ENCODE assay signal across 19 cellular contexts in genomic region chr12:11598900-11599299, GRCh38. TPM values are rescaled to one million over a fixed set of nuclear protein-coding genes. Genes with fewer than 3 reads are reported as not detected.
DNase-seq lines count a peak whose midpoint lies in the region; ATAC-seq, FAIRE-seq and TF ChIP-seq lines count a peak whose summit lies in the region.
"Had no signal": no experiment of that assay in that cellular context is flagged by ENCODE, and none has a peak within 500 bp of the region (broad histone marks: within the 10 kb centered on the region; RNA-seq: fewer than 3 reads in every experiment).

No MANE protein-coding gene starts in this region.

- H3K4me1 ChIP-seq in IMR-90 (ENCODE audit: control insufficient read depth, insufficient read depth, low read length): no peaks in the 10 kb centered on the region; the same call in 1 of the 2 replicates
- H3K4me1 ChIP-seq in HepG2 (ENCODE audit: insufficient read depth, low read length): no peaks in the 10 kb centered on the region
- H3K4me1 ChIP-seq in trophoblast cell (ENCODE audit: control insufficient read depth in 1 of 2, insufficient read depth in 2 of 2, low read length in 2 of 2): no peaks in the 10 kb centered on the region
- no peaks in the 10 kb centered on the region for H3K4me1 ChIP-seq in colonic mucosa
- H3K4me1 ChIP-seq: A549, Caco-2 had no signal

- H2BK5ac ChIP-seq in IMR-90 (ENCODE audit: low read depth, low read length, poor library complexity, severe bottlenecking): no peak overlapping the region
- H2BK5ac ChIP-seq in trophoblast cell (ENCODE audit: low read depth, low read length, poor library complexity): no peak overlapping the region

- peaks cover 0 to 3% (median 1%) of the 10 kb centered on the region in 4 donors for H3K4me1 Mint-ChIP-seq in naive thymus-derived CD8-positive, alpha-beta T cell

- H3K27ac ChIP-seq in IMR-90 (ENCODE audit: insufficient read depth, low read length) (no peak overlapping the region), HepG2 (ENCODE audit: extremely low read length, insufficient read depth, low read length) (no peak overlapping the region), trophoblast cell (ENCODE audit: low read depth, low read length) (no peak overlapping the region), colonic mucosa (no peak overlapping the region)
- H3K27ac ChIP-seq: A549 had no signal

- H3K18ac ChIP-seq in IMR-90 (ENCODE audit: low read depth, low read length) (no peak overlapping the region), trophoblast cell (ENCODE audit: low read length) (no peak overlapping the region)

- no peak overlapping the region for H3K4me2 ChIP-seq in IMR-90 (ENCODE audit: low read depth, low read length)
- H3K4me2 ChIP-seq in HepG2 (ENCODE audit: low read depth, low read length): no peak overlapping the region
- no peak overlapping the region for H3K4me2 ChIP-seq in trophoblast cell (ENCODE audit: low read length)
- H3K4me2 ChIP-seq: A549 had no signal

- no peak for DNase-seq in IMR-90
- no peak for DNase-seq in HepG2 (ENCODE audit: low spot score)
- DNase-seq in trophoblast cell: no peak
- no peak for DNase-seq in colonic mucosa
- DNase-seq in naive thymus-derived CD8-positive, alpha-beta T cell: no peak
- DNase-seq: 8988T; C1 segment of cervical spinal cord; Caco-2; CD4-positive, alpha-beta memory T cell; DMS79; EL; GDM1; GOT3; H7; HCEC 1CT had no signal

- BruUV-seq in IMR-90 (replicated peaks; lab: Mats Ljungman, UMichigan) (no TSS peak), HepG2 (replicated peaks; lab: Mats Ljungman, UMichigan) (no TSS peak)

- TF ChIP-seq POLR2A in IMR-90 (IDR thresholded peaks at IDR 0.05; ENCODE audit: low read depth, low read length): no peak
- no peak for TF ChIP-seq POLR2A in HepG2 (IDR thresholded peaks at IDR 0.05; ENCODE audit: insufficient read depth in 1 of 2, low read depth in 2 of 2, low read length in 2 of 2)

- H3K23ac ChIP-seq in IMR-90 (ENCODE audit: low read depth, low read length) (no peak overlapping the region), trophoblast cell (ENCODE audit: low read length) (peak overlapping the region; percentile 34)

- no peak overlapping the region for H2AFZ ChIP-seq in IMR-90 (replicated peaks; ENCODE audit: low read length, poor library complexity)
- H2AFZ ChIP-seq in HepG2 (ENCODE audit: low read length): no peak overlapping the region
- H2AFZ ChIP-seq in trophoblast cell (ENCODE audit: insufficient read depth, low read length, poor library complexity): no peak overlapping the region

- H3K79me2 ChIP-seq in HepG2 (ENCODE audit: insufficient read depth, low read length) (no peaks in the 10 kb centered on the region), trophoblast cell (ENCODE audit: control insufficient read depth, insufficient read depth, low read length, poor library complexity) (no peaks in the 10 kb centered on the region)

- H4K8ac ChIP-seq in IMR-90 (ENCODE audit: low read depth in 2 of 2, low read length in 2 of 2) (no peak overlapping the region), trophoblast cell (ENCODE audit: low read depth, low read length) (no peak overlapping the region)

- H3K36me3 Mint-ChIP-seq in naive thymus-derived CD8-positive, alpha-beta T cell: no peaks in the 10 kb centered on the region
- H3K36me3 Mint-ChIP-seq: CD4-positive, alpha-beta memory T cell had no signal

- H3K4me3 Mint-ChIP-seq in naive thymus-derived CD8-positive, alpha-beta T cell: no peak overlapping the region
- H3K4me3 Mint-ChIP-seq: CD4-positive, alpha-beta memory T cell had no signal

- no peak overlapping the region for H3K4ac ChIP-seq in IMR-90 (ENCODE audit: low read depth, low read length)
- H3K4ac ChIP-seq in trophoblast cell (ENCODE audit: low read depth, low read length): no peak overlapping the region

- H3K27me3 Mint-ChIP-seq in naive thymus-derived CD8-positive, alpha-beta T cell: no peaks in the 10 kb centered on the region

- H4K20me1 ChIP-seq in IMR-90 (ENCODE audit: insufficient read depth, low read length) (no peaks in the 10 kb centered on the region), HepG2 (ENCODE audit: insufficient read depth, low read length) (no peaks in the 10 kb centered on the region)

- H3K36me3 ChIP-seq in IMR-90 (ENCODE audit: control insufficient read depth, insufficient read depth, low read length): no peaks in the 10 kb centered on the region
- no peaks in the 10 kb centered on the region for H3K36me3 ChIP-seq in HepG2 (replicated peaks in 1 of 2; ENCODE audit: control insufficient read depth in 1 of 2, insufficient read depth in 2 of 2, low read length in 2 of 2)
- no peaks in the 10 kb centered on the region for H3K36me3 ChIP-seq in trophoblast cell (ENCODE audit: control insufficient read depth in 1 of 2, insufficient read depth in 2 of 2, low read length in 2 of 2)
- no peaks in the 10 kb centered on the region for H3K36me3 ChIP-seq in colonic mucosa

- H3K9me3 ChIP-seq in IMR-90 (ENCODE audit: control insufficient read depth, insufficient read depth, low read length): no peaks in the 10 kb centered on the region
- H3K9me3 ChIP-seq in HepG2 (ENCODE audit: low read length): no peaks in the 10 kb centered on the region
- H3K9me3 ChIP-seq in trophoblast cell (ENCODE audit: insufficient read depth, low read depth, low read length): no peaks in the 10 kb centered on the region
- no peaks in the 10 kb centered on the region for H3K9me3 ChIP-seq in colonic mucosa
- H3K9me3 ChIP-seq: A549, Caco-2 had no signal

- no peak overlapping the region for H3K9ac ChIP-seq in IMR-90 (ENCODE audit: low read depth, low read length)
- H3K9ac ChIP-seq in HepG2 (ENCODE audit: insufficient read depth, low read depth, low read length): no peak overlapping the region
- no peak overlapping the region for H3K9ac ChIP-seq in trophoblast cell (ENCODE audit: low read length)
- no peak overlapping the region for H3K9ac ChIP-seq in colonic mucosa (ENCODE audit: low read depth in 2 of 2, low read length in 2 of 2)

- in situ Hi-C loops in IMR-90 (cut with MboI; ENCODE audit: low sequenced_read_pairs) (no loop called here), HepG2 (cut with HindIII; ENCODE audit: extremely low pct_ligation_motif_present, low pct_unique_long_range_greater_than_20kb) (no loop called here)

- no peak overlapping the region for H3K14ac ChIP-seq in IMR-90 (replicated peaks; ENCODE audit: low read depth, low read length)
- no peak overlapping the region for H3K14ac ChIP-seq in trophoblast cell (ENCODE audit: low read length)

- H4K5ac ChIP-seq in IMR-90 (ENCODE audit: low read depth, low read length): no peak overlapping the region

- no peak overlapping the region for H2BK15ac ChIP-seq in IMR-90 (ENCODE audit: low read depth, low read length)

- no peak overlapping the region for H3K56ac ChIP-seq in IMR-90 (ENCODE audit: extremely low read depth, insufficient read depth, low read length)

- no peak overlapping the region for H2BK20ac ChIP-seq in IMR-90 (ENCODE audit: low read depth, low read length)

- dilution Hi-C loops in IMR-90 (cut with HindIII; ENCODE audit: low sequenced_read_pairs, unreplicated experiment): no loop called here

- TF ChIP-seq CTCF in IMR-90 (conservative IDR thresholded peaks at IDR 0.05; ENCODE audit: low read depth, low read length): no peak
- no peak for TF ChIP-seq CTCF in HepG2 (CRISPR knock-in tag; IDR thresholded peaks at IDR 0.05)
- no peak for TF ChIP-seq CTCF in colonic mucosa (IDR thresholded peaks at IDR 0.05)

- H3K9me3 Mint-ChIP-seq in naive thymus-derived CD8-positive, alpha-beta T cell: no peaks in the 10 kb centered on the region
- H3K9me3 Mint-ChIP-seq: CD4-positive, alpha-beta memory T cell had no signal

- no peak overlapping the region for H2BK120ac ChIP-seq in IMR-90 (ENCODE audit: low read depth, low read length)
- no peak overlapping the region for H2BK120ac ChIP-seq in trophoblast cell (ENCODE audit: insufficient read depth, low read length, poor library complexity)

- ATAC-seq in IMR-90 (ENCODE audit: low read depth) (no peak), HepG2 (no peak), GM21367 (IDR thresholded peaks at IDR 0.05; ENCODE audit: unreplicated experiment) (no peak)
- ATAC-seq in naive thymus-derived CD8-positive, alpha-beta T cell: no peak
- ATAC-seq: A549, GM12878 had no signal

- CTCF ChIA-PET in IMR-90 (lab: Yijun Ruan, JAX) (interaction anchor here (0.6 kb wide), 1 partner anchor 440 kb away, joined by 3 read pairs; no protein-coding TSS in a partner anchor), HepG2 (lab: Yijun Ruan, JAX; ENCODE audit: low intra/inter-chr PET ratio, low total read pairs) (no interaction called here)

- H2AK9ac ChIP-seq in IMR-90 (replicated peaks; ENCODE audit: low read depth, low read length, poor library complexity): no peak overlapping the region

- no peak overlapping the region for H3K27ac Mint-ChIP-seq in naive thymus-derived CD8-positive, alpha-beta T cell
- H3K27ac Mint-ChIP-seq: CD4-positive, alpha-beta memory T cell had no signal

- 100% methylated on average over 2 of the region's 7 CpGs; no CpG with 5 or more reads in 1 of the 2 experiments for WGBS in IMR-90 (ENCODE audit: extremely low coverage in 2 of 2, insufficient read length in 1 of 2), 2 experiments
- WGBS in HepG2 (ENCODE audit: low lambda C conversion rate): 64% methylated on average over 7 of the region's 7 CpGs
- WGBS in trophoblast cell (ENCODE audit: extremely low coverage, insufficient coverage, insufficient read length): no CpG with 5 or more reads among the region's 7 CpGs

- no peak overlapping the region for H4K12ac ChIP-seq in trophoblast cell (ENCODE audit: low read depth, low read length)

- no peak overlapping the region for H2BK12ac ChIP-seq in trophoblast cell (ENCODE audit: low read length)

- H3K79me1 ChIP-seq in IMR-90 (ENCODE audit: low read depth in 1 of 2, low read length in 2 of 2) (no peaks in the 10 kb centered on the region), trophoblast cell (ENCODE audit: low read length) (no peaks in the 10 kb centered on the region)

- H4K91ac ChIP-seq in IMR-90 (ENCODE audit: insufficient read depth, low read depth, low read length) (no peak overlapping the region), trophoblast cell (ENCODE audit: low read depth, low read length) (no peak overlapping the region)

- no peak for TF ChIP-seq EP300 in HepG2 (IDR thresholded peaks at IDR 0.05; ENCODE audit: low read depth in 2 of 2, low read length in 2 of 2)
- TF ChIP-seq EP300 in HepG2 (CRISPR knock-in tag; IDR thresholded peaks at IDR 0.05; ENCODE audit: borderline replicate concordance): no peak

- FAIRE-seq in HepG2 (lab: Jason Lieb, UNC): no peak
- FAIRE-seq: A549, GM12878, GM18507 had no signal

- TF ChIP-seq RAD21 in IMR-90 (IDR thresholded peaks at IDR 0.05; ENCODE audit: low read length) (no peak), HepG2 (CRISPR knock-in tag; IDR thresholded peaks at IDR 0.05) (no peak)

- H2AK5ac ChIP-seq in IMR-90 (ENCODE audit: low read depth, low read length) (no peak overlapping the region), trophoblast cell (ENCODE audit: low read length) (no peak overlapping the region)

- POLR2A ChIA-PET in IMR-90 (lab: Charles Lee; ENCODE audit: unreplicated experiment) (no interaction called here), HepG2 (lab: Yijun Ruan, JAX) (no interaction called here)
- POLR2A ChIA-PET in naive thymus-derived CD8-positive, alpha-beta T cell (lab: Charles Lee): no interaction called here

- peaks cover 11% of the 10 kb centered on the region for H3K27me3 ChIP-seq in IMR-90 (ENCODE audit: control insufficient read depth, insufficient read depth, low read length)
- no peaks in the 10 kb centered on the region; a peak in 1 of 5 replicates for H3K27me3 ChIP-seq in HepG2 (ENCODE audit: control insufficient read depth in 1 of 2, insufficient read depth in 2 of 2, low read length in 2 of 2)
- no peaks in the 10 kb centered on the region for H3K27me3 ChIP-seq in trophoblast cell (ENCODE audit: insufficient read depth, low read length)
- no peaks in the 10 kb centered on the region for H3K27me3 ChIP-seq in colonic mucosa

- no peaks in the 10 kb centered on the region for H3K9me1 ChIP-seq in IMR-90 (ENCODE audit: insufficient read depth, low read length)

- intact Hi-C loops in IMR-90 (cut with micrococcal nuclease): loop anchor here (5.0 kb wide), 1 partner anchor 33 kb away; no protein-coding TSS in a partner anchor
- intact Hi-C loops in HepG2 (cut with micrococcal nuclease; ENCODE audit: unreplicated experiment): no loop called here
- intact Hi-C loops in colonic mucosa (cut with DNase I): no loop called here

- H3K4me3 ChIP-seq in IMR-90 (ENCODE audit: insufficient read depth, low read depth, low read length) (no peak overlapping the region), HepG2 (replicated peaks in 1 of 3; ENCODE audit: insufficient read depth in 1 of 3, low read depth in 2 of 3, low read length in 3 of 3) (no peak overlapping the region), trophoblast cell (ENCODE audit: low read depth, low read length) (no peak overlapping the region), colonic mucosa (no peak overlapping the region)
- H3K4me3 ChIP-seq: A549, GM12878 had no signal

RNA-seq across cellular contexts. Expression of gene ETV6, which starts 50.6 kb away (rescaled TPM):
- total RNA-seq in IMR-90 (2012; rRNA removed) (9.4 and 9.9 TPM in 2 replicates), HepG2 (2016; rRNA removed; fragmentation: Illumina TruSeq; extraction: Trizol) (2.2 and 2.8 TPM in 2 replicates), colonic mucosa (10 to 100 TPM; 49.2 to 73.1 TPM)
- polyA plus RNA-seq in IMR-90 (2012; rRNA removed) (8.4 and 8.6 TPM in 2 replicates), HepG2 (2011; rRNA removed) (3.0 and 3.3 TPM in 2 replicates)
- polyA plus RNA-seq in IMR-90 (2012; cell fraction: cytosol; rRNA removed): 2.6 and 2.7 TPM in 2 replicates
- 20.3 and 40.4 TPM in 2 replicates for polyA plus RNA-seq in IMR-90 (2012; cell fraction: nucleus; rRNA removed; ENCODE audit: low replicate concordance)
- total RNA-seq in HepG2 (2016; cell fraction: cytosol; rRNA removed; fragmentation: Illumina TruSeq; extraction: Trizol; ENCODE audit: low read depth): 1.0 and 1.2 TPM in 2 replicates
- 1.8 and 2.5 TPM in 2 replicates for total RNA-seq in HepG2 (2016; cell fraction: insoluble cytoplasmic fraction; rRNA removed; fragmentation: Illumina TruSeq; extraction: Trizol)
- 2.9 and 3.4 TPM in 2 replicates for total RNA-seq in HepG2 (2016; cell fraction: membrane; rRNA removed; fragmentation: Illumina TruSeq; extraction: Trizol)
- 3.9 and 4.2 TPM in 2 replicates for total RNA-seq in HepG2 (2016; cell fraction: nucleus; rRNA removed; fragmentation: Illumina TruSeq; extraction: Trizol)
- 1.9 and 2.1 TPM in 2 replicates for polyA plus RNA-seq in HepG2 (2011; cell fraction: cytosol; rRNA removed)
- polyA plus RNA-seq in HepG2 (2011; cell fraction: nucleus; rRNA removed): 3.5 and 4.3 TPM in 2 replicates
- polyA plus RNA-seq in HepG2 (2012): 1.8 and 2.6 TPM in 2 replicates
- 1.1 and 1.2 TPM in 2 replicates for polyA plus RNA-seq in HepG2 (2016; cell fraction: cytosol; fragmentation: Illumina TruSeq; extraction: Trizol; ENCODE audit: low read depth)
- 2.7 and 3.6 TPM in 2 replicates for polyA plus RNA-seq in HepG2 (2016; cell fraction: insoluble cytoplasmic fraction; fragmentation: Illumina TruSeq; extraction: Trizol; ENCODE audit: low read depth)
- 2.5 and 3.2 TPM in 2 replicates for polyA plus RNA-seq in HepG2 (2016; cell fraction: membrane; fragmentation: Illumina TruSeq; extraction: Trizol; ENCODE audit: low read depth)
- polyA plus RNA-seq in HepG2 (2016; cell fraction: nucleus; fragmentation: Illumina TruSeq; extraction: Trizol; ENCODE audit: insufficient read depth, low read depth): 4.6 and 5.1 TPM in 2 replicates
- polyA minus RNA-seq in HepG2 (2011; rRNA and poly(A)+ RNA removed; ENCODE audit: low replicate concordance): 7.0 and 9.1 TPM in 2 replicates
- polyA minus RNA-seq in HepG2 (2011; cell fraction: cytosol; rRNA and poly(A)+ RNA removed): 3.4 and 4.0 TPM in 2 replicates
- 8.1 and 12.8 TPM in 2 replicates for polyA minus RNA-seq in HepG2 (2011; cell fraction: nucleus; rRNA and poly(A)+ RNA removed)
- polyA plus RNA-seq in trophoblast cell (2013): 8.4 and 9.1 TPM in 2 replicates
- total RNA-seq in naive thymus-derived CD8-positive, alpha-beta T cell: 10 to 100 TPM; 13.0 to 13.2 TPM
- 1 to 10 TPM in 2 of 3 donors, under 1 TPM in 1; 0.94 to 2.2 (median 1.3) TPM for polyA plus RNA-seq in naive thymus-derived CD8-positive, alpha-beta T cell
